Comparison of ENCODE assay signal across 11 cellular contexts in genomic region chr1:217029311-217030157, GRCh38.
DNase-seq lines count a peak whose midpoint lies in the region; ATAC-seq and TF ChIP-seq lines count a peak whose summit lies in the region.
"Had no signal": no experiment of that assay in that cellular context is flagged by ENCODE, and none has a peak within 500 bp of the region (broad histone marks: within the 10 kb centered on the region; RNA-seq: fewer than 3 reads in every experiment).

No MANE protein-coding gene starts in this region.

- H3K4me3 ChIP-seq in kidney epithelial cell (ENCODE audit: low read depth, low read length) = no peak overlapping the region
- H3K4me3 ChIP-seq in thoracic aorta = peak overlapping the region; percentile 47
- H3K4me3 ChIP-seq: SK-N-MC had no signal

- no peaks in the 10 kb centered on the region for H3K9me3 ChIP-seq in thoracic aorta

- TF ChIP-seq CTCF in kidney epithelial cell (IDR thresholded peaks at IDR 0.05; ENCODE audit: insufficient read depth, low read length, poor library complexity, severe bottlenecking) (no peak), thoracic aorta (IDR thresholded peaks at IDR 0.05) (no peak)

- peak; percentile 81 for DNase-seq in HCEC 1CT
- DNase-seq in astrocyte of the hippocampus (ENCODE audit: low read depth, low spot score) = peak; percentile 85
- peak; percentile 65 for DNase-seq in kidney epithelial cell (ENCODE audit: low read depth)
- DNase-seq in thoracic aorta (ENCODE audit: low spot score) = no peak
- no peak for DNase-seq in effector CD4-positive, alpha-beta T cell
- no peak for DNase-seq in cortex of kidney (lab: John Stamatoyannopoulos, UW)
- DNase-seq in NCI-H1048 (lab: John Stamatoyannopoulos, UW) = no peak
- DNase-seq in NCI-H446 treated with DMSO at 0.1 percent for 48 hours (lab: John Stamatoyannopoulos, UW) = no peak
- DNase-seq: activated T-cell treated with anti-CD3 and anti-CD28 coated beads, Interleukin-2, amount 50 U/mL, for 48 hours; Kasumi-1 had no signal

- no peaks in the 10 kb centered on the region for H3K27me3 ChIP-seq in kidney epithelial cell (ENCODE audit: control insufficient read depth, insufficient read depth, low read length)
- no peaks in the 10 kb centered on the region for H3K27me3 ChIP-seq in thoracic aorta (replicated peaks; ENCODE audit: insufficient read depth)

- no peaks in the 10 kb centered on the region for H3K36me3 ChIP-seq in kidney epithelial cell (ENCODE audit: control insufficient read depth, insufficient read depth, low read length)
- no peaks in the 10 kb centered on the region for H3K36me3 ChIP-seq in thoracic aorta

- ATAC-seq in thoracic aorta (ENCODE audit: insufficient number of reproducible peaks, low FRiP score, low read depth) = peak; percentile 56

- peaks cover 16 to 31% of the 10 kb centered on the region in 2 donors for H3K4me1 ChIP-seq in thoracic aorta (ENCODE audit: control insufficient read depth in 1 of 2, low read depth in 2 of 2)

- H3K27ac ChIP-seq in thoracic aorta = peak overlapping the region; percentile 62 to 76
- H3K27ac ChIP-seq: SK-N-MC had no signal

Comparison
In these comparisons a context has a peak if more than half of its experiments do, and no peak if none do; other contexts are left out.
1. DNase-seq: peak in HCEC 1CT (single experiment), astrocyte of the hippocampus (single experiment) and kidney epithelial cell (single experiment); none in thoracic aorta (single experiment), effector CD4-positive, alpha-beta T cell (single experiment), cortex of kidney (single experiment), NCI-H1048 (single experiment) and NCI-H446 treated with DMSO at 0.1 percent for 48 hours (single experiment).